ENCODE assay signal across 8 cellular contexts in the genomic region with DNA sequence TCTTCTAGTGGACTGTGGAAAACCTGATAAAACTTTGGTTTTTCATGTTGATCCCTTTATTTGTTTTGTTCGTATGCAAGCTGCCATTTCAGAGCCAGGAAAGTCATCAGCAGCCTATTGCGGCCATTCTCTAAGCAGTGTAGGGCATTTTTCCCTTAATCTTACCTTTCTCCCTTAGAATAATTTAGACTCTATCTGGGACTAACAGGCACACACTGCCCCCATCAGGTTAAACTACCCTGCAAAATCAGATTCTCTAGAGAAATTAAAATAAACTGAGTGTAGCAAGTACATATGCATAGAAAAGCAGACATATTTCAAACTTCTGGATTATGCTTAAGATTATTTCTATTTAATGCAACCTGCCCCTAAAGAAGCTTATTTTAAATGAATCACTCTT.
DNase-seq lines count a peak whose midpoint lies in the region; ATAC-seq and TF ChIP-seq lines count a peak whose summit lies in the region.

No MANE protein-coding gene starts in this region.

- H3K27ac ChIP-seq in DND-41 (ENCODE audit: low read length) = no peak overlapping the region
- H3K27ac ChIP-seq in brain microvascular endothelial cell = no peak overlapping the region
- H3K27ac ChIP-seq in lower lobe of right lung = no peak overlapping the region

- H2AFZ ChIP-seq in DND-41 (ENCODE audit: low read depth, low read length) = no peak overlapping the region

- H3K27me3 ChIP-seq in DND-41 (ENCODE audit: insufficient read depth, low read length, poor library complexity) = peaks cover 2% of the 10 kb centered on the region
- H3K27me3 ChIP-seq in brain microvascular endothelial cell (replicated peaks) = no peaks in the 10 kb centered on the region
- H3K27me3 ChIP-seq in lower lobe of right lung (ENCODE audit: low read depth) = no peaks in the 10 kb centered on the region

- H3K9ac ChIP-seq in DND-41 (ENCODE audit: low read depth, low read length) = no peak overlapping the region

- in situ Hi-C loops in brain microvascular endothelial cell (cut with HindIII; ENCODE audit: low pct_ligation_motif_present, low sequenced_read_pairs) = no loop called here

- no peak overlapping the region for H3K4me2 ChIP-seq in DND-41 (ENCODE audit: insufficient read depth, low read length)

- ATAC-seq in DND-41 (ENCODE audit: insufficient read depth, low read depth) (no peak), lower lobe of right lung (peak in 1 of 2 donors; percentile 57), HG03469 (IDR thresholded peaks at IDR 0.05; ENCODE audit: unreplicated experiment) (no peak), GM18511 (IDR thresholded peaks at IDR 0.05; ENCODE audit: unreplicated experiment) (no peak), GM18909 (IDR thresholded peaks at IDR 0.05; ENCODE audit: poor library complexity, unreplicated experiment) (no peak)

- TF ChIP-seq CTCF in DND-41 (IDR thresholded peaks at IDR 0.05; ENCODE audit: borderline replicate concordance, extremely low read depth, low read length, poor library complexity, severe bottlenecking) = peak; percentile 51
- peak; percentile 69 for TF ChIP-seq CTCF in brain microvascular endothelial cell (IDR thresholded peaks at IDR 0.05; ENCODE audit: low read depth, low read length, missing control alignments)
- TF ChIP-seq CTCF in lower lobe of right lung (IDR thresholded peaks at IDR 0.05) = peak; percentile 41

- intact Hi-C loops in lower lobe of right lung (cut with DNase I) = no loop called here

- DNase-seq in DND-41 (no peak), NCI-H1694 (lab: John Stamatoyannopoulos, UW) (peak; percentile 8), brain microvascular endothelial cell (peak; percentile 28), lower lobe of right lung (no peak), activated T-cell treated with anti-CD3 and anti-CD28 coated beads for 4 hours (no peak)

- no peaks in the 10 kb centered on the region for H4K20me1 ChIP-seq in DND-41 (ENCODE audit: insufficient read depth, low read length)

- no peaks in the 10 kb centered on the region for H3K79me2 ChIP-seq in DND-41 (ENCODE audit: insufficient read depth, low read length)

- H3K4me1 ChIP-seq in DND-41 (ENCODE audit: insufficient read depth, low read length) (no peaks in the 10 kb centered on the region), lower lobe of right lung (no peaks in the 10 kb centered on the region)

- H3K36me3 ChIP-seq in DND-41 (ENCODE audit: insufficient read depth, low read length) (no peaks in the 10 kb centered on the region), brain microvascular endothelial cell (replicated peaks) (no peaks in the 10 kb centered on the region), lower lobe of right lung (no peaks in the 10 kb centered on the region)

- H3K4me3 ChIP-seq in DND-41 (ENCODE audit: low read depth in 1 of 2, low read length in 2 of 2) = no peak overlapping the region
- H3K4me3 ChIP-seq in brain microvascular endothelial cell (ENCODE audit: low read depth, low read length) = peak overlapping the region; percentile 44
- H3K4me3 ChIP-seq in lower lobe of right lung = peak overlapping the region; percentile 15

- H3K9me3 ChIP-seq in DND-41 (ENCODE audit: insufficient read depth, low read length, severe bottlenecking) = no peaks in the 10 kb centered on the region
- no peaks in the 10 kb centered on the region for H3K9me3 ChIP-seq in lower lobe of right lung

Comparison
In these comparisons a context has a peak if more than half of its experiments do, and no peak if none do; other contexts are left out.
1. DNase-seq: peak in NCI-H1694 (single experiment) and brain microvascular endothelial cell (single experiment); none in DND-41 (single experiment), lower lobe of right lung (single experiment) and activated T-cell treated with anti-CD3 and anti-CD28 coated beads for 4 hours (single experiment).
2. H3K4me3 ChIP-seq: peak in brain microvascular endothelial cell (single experiment) and lower lobe of right lung (single experiment); none in DND-41 (0 of 2).
3. Peak in every context shown above with its lines, with median percentiles within 50 percentile points of each other: CTCF ChIP-seq.